ENCODE assay signal across 8 cellular contexts in genomic region chr16:74605746-74606520, GRCh38. TPM values are rescaled to one million over a fixed set of nuclear protein-coding genes. Genes with fewer than 3 reads are reported as not detected.
DNase-seq lines count a peak whose midpoint lies in the region; ATAC-seq and TF ChIP-seq lines count a peak whose summit lies in the region.

No MANE protein-coding gene starts in this region.

- H3K4me3 Mint-ChIP-seq in activated CD8-positive, alpha-beta T cell treated with anti-CD3 and anti-CD28 coated beads, Interleukin-2, amount 10 ng/mL, durations not matched to agents 7 days and 5 days = peak overlapping the region; percentile 88

- CTCF ChIA-PET in activated CD8-positive, alpha-beta T cell treated with anti-CD3 and anti-CD28 coated beads, Interleukin-2, amount 10 ng/mL, durations not matched to agents 7 days and 5 days (lab: Charles Lee) = interaction anchor here (2.8 kb wide), 1 partner anchor 19 kb away, joined by 8 read pairs; no protein-coding TSS in a partner anchor

- H3K36me3 Mint-ChIP-seq in activated CD8-positive, alpha-beta T cell treated with anti-CD3 and anti-CD28 coated beads, Interleukin-2, amount 10 ng/mL, durations not matched to agents 7 days and 5 days (ENCODE audit: low read depth) = peaks cover 27% of the 10 kb centered on the region

- H3K4me1 ChIP-seq in BE2C = peaks cover 7% of the 10 kb centered on the region
- H3K4me1 ChIP-seq in right atrium auricular region = peaks cover 0 to 37% of the 10 kb centered on the region in 2 donors
- peaks cover 39 to 40% of the 10 kb centered on the region in 2 donors for H3K4me1 ChIP-seq in gastrocnemius medialis

- TF ChIP-seq CTCF in BE2C (IDR thresholded peaks at IDR 0.05; ENCODE audit: low read depth, low read length) (no peak), right atrium auricular region (IDR thresholded peaks at IDR 0.05) (no peak), gastrocnemius medialis (IDR thresholded peaks at IDR 0.05 in 4 of 5, conservative IDR thresholded peaks at IDR 0.05 in 1 of 5) (no peak)

- H3K27ac ChIP-seq in right atrium auricular region (peak overlapping the region; percentile 95 to 96), gastrocnemius medialis (peak overlapping the region; percentile 87 to 98 (median 98))

- H3K27me3 Mint-ChIP-seq in activated CD8-positive, alpha-beta T cell treated with anti-CD3 and anti-CD28 coated beads, Interleukin-2, amount 10 ng/mL, durations not matched to agents 7 days and 5 days (ENCODE audit: low read depth) = no peaks in the 10 kb centered on the region

- no peaks in the 10 kb centered on the region for H3K9me3 Mint-ChIP-seq in activated CD8-positive, alpha-beta T cell treated with anti-CD3 and anti-CD28 coated beads, Interleukin-2, amount 10 ng/mL, durations not matched to agents 7 days and 5 days (ENCODE audit: insufficient read depth)

- DNase-seq in BE2C (peak; percentile 66), H7 (no peak), right atrium auricular region (ENCODE audit: low spot score) (no peak), gastrocnemius medialis (no peak), 8988T (no peak)
- DNase-seq in activated CD8-positive, alpha-beta T cell treated with anti-CD3 and anti-CD28 coated beads, Interleukin-2, amount 10 ng/mL, durations not matched to agents 7 days and 5 days = no peak

- H3K4me3 ChIP-seq in BE2C (ENCODE audit: low read depth, low read length) (peak overlapping the region; percentile 88), H7 (ENCODE audit: insufficient read depth, low read depth, low read length) (peak overlapping the region; percentile 99), right atrium auricular region (peak overlapping the region; percentile 83 to 93), gastrocnemius medialis (peak overlapping the region; percentile 64 to 99 (median 96))

- no peaks in the 10 kb centered on the region for H3K36me3 ChIP-seq in BE2C
- H3K36me3 ChIP-seq in H7 (replicated peaks; ENCODE audit: control insufficient read depth, insufficient read depth, low read length) = no peaks in the 10 kb centered on the region
- no peaks in the 10 kb centered on the region for H3K36me3 ChIP-seq in right atrium auricular region
- H3K36me3 ChIP-seq in gastrocnemius medialis = no peaks in the 10 kb centered on the region

- peaks cover 72% of the 10 kb centered on the region for H3K4me1 Mint-ChIP-seq in activated CD8-positive, alpha-beta T cell treated with anti-CD3 and anti-CD28 coated beads, Interleukin-2, amount 10 ng/mL, durations not matched to agents 7 days and 5 days (ENCODE audit: low read depth)

- POLR2A ChIA-PET in activated CD8-positive, alpha-beta T cell treated with anti-CD3 and anti-CD28 coated beads, Interleukin-2, amount 10 ng/mL, durations not matched to agents 7 days and 5 days (lab: Charles Lee) = interaction anchor here (0.6 to 4.7 kb wide), 7 partner anchors 12 to 289 kb away, joined by 3 to 28 read pairs (median 4); partner anchors contain the start of gene RFWD3

- H3K9me3 ChIP-seq in BE2C (no peaks in the 10 kb centered on the region), right atrium auricular region (no peaks in the 10 kb centered on the region), gastrocnemius medialis (no peaks in the 10 kb centered on the region)

- peak overlapping the region; percentile 89 for H3K27ac Mint-ChIP-seq in activated CD8-positive, alpha-beta T cell treated with anti-CD3 and anti-CD28 coated beads, Interleukin-2, amount 10 ng/mL, durations not matched to agents 7 days and 5 days

- no peak for TF ChIP-seq POLR2A in gastrocnemius medialis (IDR thresholded peaks at IDR 0.05)

- in situ Hi-C loops in gastrocnemius medialis (cut with MboI; ENCODE audit: low sequenced_read_pairs in 4 of 4) = loop anchor here in 1 of 4 donors (25.0 kb wide), 1 partner anchor 119 kb away; no protein-coding TSS in a partner anchor

- ATAC-seq in activated CD8-positive, alpha-beta T cell treated with anti-CD3 and anti-CD28 coated beads, Interleukin-2, amount 10 ng/mL, durations not matched to agents 7 days and 5 days = no peak
- ATAC-seq in gastrocnemius medialis (peak; percentile 2 to 10), HG03520 (IDR thresholded peaks at IDR 0.05; ENCODE audit: unreplicated experiment) (no peak), GM19324 (IDR thresholded peaks at IDR 0.05; ENCODE audit: low FRiP score, unreplicated experiment) (no peak)

- no peaks in the 10 kb centered on the region for H3K27me3 ChIP-seq in BE2C
- H3K27me3 ChIP-seq in H7 (ENCODE audit: control insufficient read depth, insufficient read depth, low read length) = no peaks in the 10 kb centered on the region
- H3K27me3 ChIP-seq in right atrium auricular region = no peaks in the 10 kb centered on the region
- no peaks in the 10 kb centered on the region for H3K27me3 ChIP-seq in gastrocnemius medialis

- intact Hi-C loops in gastrocnemius medialis (cut with DNase I; ENCODE audit: low total_unique reads) = loop anchor here (5.0 kb wide), 3 partner anchors 44 to 309 kb away; partner anchors contain the start of genes PSMD7 and RFWD3

RNA-seq across cellular contexts. Expression of gene GLG1, which starts 1.0 kb away (rescaled TPM):
- polyA plus RNA-seq in BE2C (2012; ENCODE audit: insufficient read depth, insufficient read length, low read depth) = 40.2 TPM
- 61.4 and 84.8 TPM in 2 replicates for total RNA-seq in H7 (2014; rRNA removed; shearing (Covaris generic))
- total RNA-seq in activated CD8-positive, alpha-beta T cell treated with anti-CD3 and anti-CD28 coated beads, Interleukin-2, amount 10 ng/mL, durations not matched to agents 7 days and 5 days = 100 to 1,000 TPM; 110 to 112 TPM
- 100 to 1,000 TPM; 102 to 123 TPM for total RNA-seq in right atrium auricular region
- total RNA-seq in gastrocnemius medialis = 100 to 1,000 TPM in 2 of 4 donors, 10 to 100 TPM in 2; 72.0 to 170 (median 105) TPM

Comparison
In these comparisons a context has a peak if more than half of its experiments do, and no peak if none do; other contexts are left out.
1. ATAC-seq: peak in gastrocnemius medialis (2 of 2); none in activated CD8-positive, alpha-beta T cell treated with anti-CD3 and anti-CD28 coated beads, Interleukin-2, amount 10 ng/mL, durations not matched to agents 7 days and 5 days (single experiment), HG03520 (single experiment) and GM19324 (single experiment).
2. Peak in every context shown above with its lines, with median percentiles within 50 percentile points of each other: H3K4me3 ChIP-seq.